In genomic region chr9:133060417-133060841, GRCh38 we compare ENCODE assay signal across 11 cellular contexts. TPM values are rescaled to one million over a fixed set of nuclear protein-coding genes. Genes with fewer than 3 reads are reported as not detected.
A peak's percentile ranks its signal among the peaks of the same experiment; 100 is the strongest.
DNase-seq lines count a peak whose midpoint lies in the region; ATAC-seq and TF ChIP-seq lines count a peak whose summit lies in the region.
"Had no signal": no experiment of that assay in that cellular context is flagged by ENCODE, and none has a peak within 500 bp of the region (broad histone marks: within the 10 kb centered on the region; RNA-seq: fewer than 3 reads in every experiment).

No MANE protein-coding gene starts in this region.

- H3K36me3 ChIP-seq in esophagus (ENCODE audit: control insufficient read depth in 2 of 2, insufficient read depth in 2 of 2, low read length in 1 of 2) (peaks cover 0 to 16% of the 10 kb centered on the region in 2 donors), lower lobe of right lung (peaks cover 33% of the 10 kb centered on the region)

- H3K4me1 ChIP-seq in esophagus (ENCODE audit: control insufficient read depth in 2 of 2, insufficient read depth in 2 of 2, low read length in 1 of 2) (peaks cover 11 to 43% of the 10 kb centered on the region in 2 donors), lower lobe of right lung (peaks cover 4% of the 10 kb centered on the region)

- H3K4me3 Mint-ChIP-seq in activated naive CD4-positive, alpha-beta T cell treated with anti-CD3 and anti-CD28 coated beads, Interleukin-2, amount 50 U/mL, for 24 hours = peak overlapping the region; percentile 51
- H3K4me3 Mint-ChIP-seq in stimulated activated naive CD8-positive, alpha-beta T cell treated with anti-CD3 and anti-CD28 coated beads, Interleukin-15, amount 100 ng/mL, for 72 hours = peak overlapping the region in 1 of 2 donors; percentile 78

- H3K27me3 Mint-ChIP-seq in activated naive CD4-positive, alpha-beta T cell treated with anti-CD3 and anti-CD28 coated beads, Interleukin-2, amount 50 U/mL, for 24 hours = no peaks in the 10 kb centered on the region
- H3K27me3 Mint-ChIP-seq in stimulated activated naive CD8-positive, alpha-beta T cell treated with anti-CD3 and anti-CD28 coated beads, Interleukin-15, amount 100 ng/mL, for 72 hours = no peaks in the 10 kb centered on the region

- TF ChIP-seq CTCF in RWPE1 (conservative IDR thresholded peaks at IDR 0.05; ENCODE audit: low read depth) (no peak), lower lobe of right lung (IDR thresholded peaks at IDR 0.05) (no peak)

- peak overlapping the region; percentile 81 for H3K27ac Mint-ChIP-seq in activated naive CD4-positive, alpha-beta T cell treated with anti-CD3 and anti-CD28 coated beads, Interleukin-2, amount 50 U/mL, for 24 hours
- peak overlapping the region; percentile 67 to 97 for H3K27ac Mint-ChIP-seq in stimulated activated naive CD8-positive, alpha-beta T cell treated with anti-CD3 and anti-CD28 coated beads, Interleukin-15, amount 100 ng/mL, for 72 hours

- H3K27me3 ChIP-seq in esophagus (ENCODE audit: control insufficient read depth in 1 of 2, insufficient read depth in 2 of 2, low read length in 2 of 2) (no peaks in the 10 kb centered on the region), lower lobe of right lung (ENCODE audit: low read depth) (no peaks in the 10 kb centered on the region)
- H3K27me3 ChIP-seq: SJCRH30 had no signal

- 29 to 46% methylated on average over 5 to 6 of the region's 6 CpGs for WGBS in esophagus, 2 donors

- ATAC-seq in stimulated activated naive CD8-positive, alpha-beta T cell treated with anti-CD3 and anti-CD28 coated beads, Interleukin-15, amount 100 ng/mL, for 72 hours = peak; percentile 32
- ATAC-seq in GM19463 (IDR thresholded peaks at IDR 0.05; ENCODE audit: unreplicated experiment) = no peak
- ATAC-seq in lower lobe of right lung = no peak

- H3K36me3 Mint-ChIP-seq in activated naive CD4-positive, alpha-beta T cell treated with anti-CD3 and anti-CD28 coated beads, Interleukin-2, amount 50 U/mL, for 24 hours = no peaks in the 10 kb centered on the region

- peaks cover 50% of the 10 kb centered on the region for H3K4me1 Mint-ChIP-seq in activated naive CD4-positive, alpha-beta T cell treated with anti-CD3 and anti-CD28 coated beads, Interleukin-2, amount 50 U/mL, for 24 hours
- peaks cover 62% of the 10 kb centered on the region for H3K4me1 Mint-ChIP-seq in stimulated activated naive CD8-positive, alpha-beta T cell treated with anti-CD3 and anti-CD28 coated beads, Interleukin-15, amount 100 ng/mL, for 72 hours

- intact Hi-C loops in lower lobe of right lung (cut with DNase I) = no loop called here

- no peak overlapping the region for H3K4me3 ChIP-seq in esophagus (ENCODE audit: low read depth in 1 of 2, low read length in 2 of 2)
- no peak overlapping the region for H3K4me3 ChIP-seq in lower lobe of right lung
- H3K4me3 ChIP-seq: coronary artery, SJCRH30 had no signal

- peak overlapping the region; percentile 97 for H3K27ac ChIP-seq in RWPE1
- peak overlapping the region; percentile 56 to 69 for H3K27ac ChIP-seq in esophagus (ENCODE audit: low read depth in 2 of 2, low read length in 1 of 2)
- H3K27ac ChIP-seq in lower lobe of right lung = no peak overlapping the region
- H3K27ac ChIP-seq: coronary artery, SJCRH30 had no signal

- no peaks in the 10 kb centered on the region for H3K9me3 Mint-ChIP-seq in activated naive CD4-positive, alpha-beta T cell treated with anti-CD3 and anti-CD28 coated beads, Interleukin-2, amount 50 U/mL, for 24 hours
- H3K9me3 Mint-ChIP-seq in stimulated activated naive CD8-positive, alpha-beta T cell treated with anti-CD3 and anti-CD28 coated beads, Interleukin-15, amount 100 ng/mL, for 72 hours = no peaks in the 10 kb centered on the region

- POLR2A ChIA-PET in RWPE1 (lab: Yijun Ruan, JAX; ENCODE audit: low non-redundant PET) = interaction anchor here (0.5 kb wide), 1 partner anchor 22 kb away, joined by 9 read pairs; no protein-coding TSS in a partner anchor

- no peak for DNase-seq in activated naive CD4-positive, alpha-beta T cell treated with Interleukin-2 at 50 U/mL for 16 hours
- DNase-seq in RWPE1 (ENCODE audit: low spot score) = no peak
- no peak for DNase-seq in stimulated activated naive CD8-positive, alpha-beta T cell treated with anti-CD3 and anti-CD28 coated beads, Interleukin-15, amount 100 ng/mL, for 72 hours
- DNase-seq in lower lobe of right lung = no peak
- DNase-seq in T1000 (lab: John Stamatoyannopoulos, UW) = no peak
- DNase-seq: NCI-H187, SJCRH30 had no signal

- H3K9me3 ChIP-seq in esophagus (ENCODE audit: control insufficient read depth in 2 of 2, insufficient read depth in 1 of 2, low read depth in 1 of 2, low read length in 1 of 2) (no peaks in the 10 kb centered on the region), lower lobe of right lung (no peaks in the 10 kb centered on the region)
- H3K9me3 ChIP-seq: SJCRH30 had no signal

- CTCF ChIA-PET in RWPE1 (lab: Yijun Ruan, JAX) = interaction anchor here (1.7 kb wide), 1 partner anchor 84 kb away, joined by 8 read pairs; no protein-coding TSS in a partner anchor

RNA-seq across cellular contexts. Expression of gene CEL, which starts 1.4 kb away (rescaled TPM):
- 1 to 10 TPM; 2.1 to 3.3 TPM for polyA plus RNA-seq in esophagus
- 1.4 TPM for total RNA-seq in lower lobe of right lung

RNA-seq across cellular contexts. Expression of gene GTF3C5, which starts 29.6 kb away (rescaled TPM):
- polyA plus RNA-seq in esophagus = 10 to 100 TPM; 46.3 to 64.0 TPM
- 44.8 TPM for total RNA-seq in lower lobe of right lung
